ENCODE assay signal across 1 cellular context in the genomic region with DNA sequence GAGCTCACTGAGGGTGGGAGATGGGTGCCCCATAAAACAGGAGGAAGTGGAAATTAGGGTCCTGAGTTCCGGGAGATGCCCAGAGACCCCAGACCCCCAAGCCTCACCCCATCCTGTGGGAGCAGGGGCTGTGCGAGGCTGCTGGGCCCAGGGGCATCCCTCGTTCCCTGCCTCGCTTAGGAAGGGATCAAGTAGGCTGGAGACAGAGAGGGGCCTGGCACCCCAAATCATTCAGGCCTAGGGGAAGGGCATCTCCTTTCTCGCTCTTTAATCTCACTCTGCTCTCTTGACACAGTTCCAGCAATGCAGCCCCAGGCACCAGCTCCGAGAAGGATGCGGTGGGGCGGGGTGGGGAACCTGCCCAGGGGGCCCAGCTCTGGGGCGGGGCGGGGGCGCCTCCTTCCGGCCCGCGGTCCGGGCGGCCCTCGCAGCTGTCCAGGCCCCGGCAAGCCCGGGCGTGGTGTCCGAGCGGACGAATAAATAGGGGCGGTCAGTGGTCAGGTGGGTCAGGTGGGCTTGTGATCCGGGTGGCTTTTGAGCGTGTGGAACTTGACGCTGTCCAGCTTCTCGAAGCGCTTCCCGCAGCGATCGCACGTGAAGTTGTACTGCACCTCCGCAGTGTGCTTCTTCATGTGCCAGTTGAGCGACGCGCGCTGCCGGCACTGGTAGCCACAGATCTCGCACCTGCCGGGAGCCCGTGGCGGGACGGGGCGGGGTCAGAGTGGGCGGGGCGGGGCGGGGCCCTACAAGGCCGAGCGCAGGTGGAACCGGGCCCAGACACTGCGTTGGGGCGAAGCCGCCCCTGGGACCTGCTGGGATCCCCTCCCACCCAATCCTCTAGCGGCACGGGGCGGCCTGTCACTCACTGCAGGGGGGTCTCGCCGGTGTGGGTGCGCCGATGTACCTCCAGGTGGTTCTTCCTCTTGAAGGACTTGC.
TF ChIP-seq lines count a peak whose summit lies in the region.

No MANE protein-coding gene starts in this region.

TF ChIP-seq in GM12878, 131 proteins besides CTCF, POLR2A, EP300 and RAD21:
- TF ChIP-seq CHD2 (IDR thresholded peaks at IDR 0.05; ENCODE audit: borderline replicate concordance, low read depth, low read length) (no peak), SMAD1 (IDR thresholded peaks at IDR 0.05; ENCODE audit: low read depth, partially characterized antibody) (no peak), ZZZ3 (IDR thresholded peaks at IDR 0.05; ENCODE audit: control insufficient read depth, insufficient read length, low read depth) (no peak), RB1 (IDR thresholded peaks at IDR 0.05; ENCODE audit: borderline replicate concordance) (no peak), GABPA (IDR thresholded peaks at IDR 0.05; ENCODE audit: low read depth) (no peak), MXI1 (IDR thresholded peaks at IDR 0.05; ENCODE audit: low read depth, low read length) (no peak), SPI1 (IDR thresholded peaks at IDR 0.05; ENCODE audit: borderline replicate concordance, insufficient read depth, low read depth, low read length) (no peak), FOXK2 (IDR thresholded peaks at IDR 0.05) (no peak), JUNB (IDR thresholded peaks at IDR 0.05) (no peak), ZNF217 (IDR thresholded peaks at IDR 0.05) (no peak), CBX5 (IDR thresholded peaks at IDR 0.05; ENCODE audit: low read depth) (no peak), JUND (IDR thresholded peaks at IDR 0.05; ENCODE audit: low read depth, low read length) (no peak)
- TF ChIP-seq, protein P1, sequence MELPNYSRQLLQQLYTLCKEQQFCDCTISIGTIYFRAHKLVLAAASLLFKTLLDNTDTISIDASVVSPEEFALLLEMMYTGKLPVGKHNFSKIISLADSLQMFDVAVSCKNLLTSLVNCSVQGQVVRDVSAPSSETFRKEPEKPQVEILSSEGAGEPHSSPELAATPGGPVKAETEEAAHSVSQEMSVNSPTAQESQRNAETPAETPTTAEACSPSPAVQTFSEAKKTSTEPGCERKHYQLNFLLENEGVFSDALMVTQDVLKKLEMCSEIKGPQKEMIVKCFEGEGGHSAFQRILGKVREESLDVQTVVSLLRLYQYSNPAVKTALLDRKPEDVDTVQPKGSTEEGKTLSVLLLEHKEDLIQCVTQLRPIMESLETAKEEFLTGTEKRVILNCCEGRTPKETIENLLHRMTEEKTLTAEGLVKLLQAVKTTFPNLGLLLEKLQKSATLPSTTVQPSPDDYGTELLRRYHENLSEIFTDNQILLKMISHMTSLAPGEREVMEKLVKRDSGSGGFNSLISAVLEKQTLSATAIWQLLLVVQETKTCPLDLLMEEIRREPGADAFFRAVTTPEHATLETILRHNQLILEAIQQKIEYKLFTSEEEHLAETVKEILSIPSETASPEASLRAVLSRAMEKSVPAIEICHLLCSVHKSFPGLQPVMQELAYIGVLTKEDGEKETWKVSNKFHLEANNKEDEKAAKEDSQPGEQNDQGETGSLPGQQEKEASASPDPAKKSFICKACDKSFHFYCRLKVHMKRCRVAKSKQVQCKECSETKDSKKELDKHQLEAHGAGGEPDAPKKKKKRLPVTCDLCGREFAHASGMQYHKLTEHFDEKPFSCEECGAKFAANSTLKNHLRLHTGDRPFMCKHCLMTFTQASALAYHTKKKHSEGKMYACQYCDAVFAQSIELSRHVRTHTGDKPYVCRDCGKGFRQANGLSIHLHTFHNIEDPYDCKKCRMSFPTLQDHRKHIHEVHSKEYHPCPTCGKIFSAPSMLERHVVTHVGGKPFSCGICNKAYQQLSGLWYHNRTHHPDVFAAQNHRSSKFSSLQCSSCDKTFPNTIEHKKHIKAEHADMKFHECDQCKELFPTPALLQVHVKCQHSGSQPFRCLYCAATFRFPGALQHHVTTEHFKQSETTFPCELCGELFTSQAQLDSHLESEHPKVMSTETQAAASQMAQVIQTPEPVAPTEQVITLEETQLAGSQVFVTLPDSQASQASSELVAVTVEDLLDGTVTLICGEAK (IDR thresholded peaks at IDR 0.05; ENCODE audit: borderline replicate concordance), result no peak
- TF ChIP-seq, protein P2, sequence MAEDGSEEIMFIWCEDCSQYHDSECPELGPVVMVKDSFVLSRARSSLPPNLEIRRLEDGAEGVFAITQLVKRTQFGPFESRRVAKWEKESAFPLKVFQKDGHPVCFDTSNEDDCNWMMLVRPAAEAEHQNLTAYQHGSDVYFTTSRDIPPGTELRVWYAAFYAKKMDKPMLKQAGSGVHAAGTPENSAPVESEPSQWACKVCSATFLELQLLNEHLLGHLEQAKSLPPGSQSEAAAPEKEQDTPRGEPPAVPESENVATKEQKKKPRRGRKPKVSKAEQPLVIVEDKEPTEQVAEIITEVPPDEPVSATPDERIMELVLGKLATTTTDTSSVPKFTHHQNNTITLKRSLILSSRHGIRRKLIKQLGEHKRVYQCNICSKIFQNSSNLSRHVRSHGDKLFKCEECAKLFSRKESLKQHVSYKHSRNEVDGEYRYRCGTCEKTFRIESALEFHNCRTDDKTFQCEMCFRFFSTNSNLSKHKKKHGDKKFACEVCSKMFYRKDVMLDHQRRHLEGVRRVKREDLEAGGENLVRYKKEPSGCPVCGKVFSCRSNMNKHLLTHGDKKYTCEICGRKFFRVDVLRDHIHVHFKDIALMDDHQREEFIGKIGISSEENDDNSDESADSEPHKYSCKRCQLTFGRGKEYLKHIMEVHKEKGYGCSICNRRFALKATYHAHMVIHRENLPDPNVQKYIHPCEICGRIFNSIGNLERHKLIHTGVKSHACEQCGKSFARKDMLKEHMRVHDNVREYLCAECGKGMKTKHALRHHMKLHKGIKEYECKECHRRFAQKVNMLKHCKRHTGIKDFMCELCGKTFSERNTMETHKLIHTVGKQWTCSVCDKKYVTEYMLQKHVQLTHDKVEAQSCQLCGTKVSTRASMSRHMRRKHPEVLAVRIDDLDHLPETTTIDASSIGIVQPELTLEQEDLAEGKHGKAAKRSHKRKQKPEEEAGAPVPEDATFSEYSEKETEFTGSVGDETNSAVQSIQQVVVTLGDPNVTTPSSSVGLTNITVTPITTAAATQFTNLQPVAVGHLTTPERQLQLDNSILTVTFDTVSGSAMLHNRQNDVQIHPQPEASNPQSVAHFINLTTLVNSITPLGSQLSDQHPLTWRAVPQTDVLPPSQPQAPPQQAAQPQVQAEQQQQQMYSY (CRISPR knock-in tag; IDR thresholded peaks at IDR 0.05), result no peak
- TF ChIP-seq, protein P3, sequence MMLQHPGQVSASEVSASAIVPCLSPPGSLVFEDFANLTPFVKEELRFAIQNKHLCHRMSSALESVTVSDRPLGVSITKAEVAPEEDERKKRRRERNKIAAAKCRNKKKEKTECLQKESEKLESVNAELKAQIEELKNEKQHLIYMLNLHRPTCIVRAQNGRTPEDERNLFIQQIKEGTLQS (IDR thresholded peaks at IDR 0.05; ENCODE audit: borderline replicate concordance, extremely low read depth, low read depth, low read length), result no peak
- TF ChIP-seq, protein P4, sequence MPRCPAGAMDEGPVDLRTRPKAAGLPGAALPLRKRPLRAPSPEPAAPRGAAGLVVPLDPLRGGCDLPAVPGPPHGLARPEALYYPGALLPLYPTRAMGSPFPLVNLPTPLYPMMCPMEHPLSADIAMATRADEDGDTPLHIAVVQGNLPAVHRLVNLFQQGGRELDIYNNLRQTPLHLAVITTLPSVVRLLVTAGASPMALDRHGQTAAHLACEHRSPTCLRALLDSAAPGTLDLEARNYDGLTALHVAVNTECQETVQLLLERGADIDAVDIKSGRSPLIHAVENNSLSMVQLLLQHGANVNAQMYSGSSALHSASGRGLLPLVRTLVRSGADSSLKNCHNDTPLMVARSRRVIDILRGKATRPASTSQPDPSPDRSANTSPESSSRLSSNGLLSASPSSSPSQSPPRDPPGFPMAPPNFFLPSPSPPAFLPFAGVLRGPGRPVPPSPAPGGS (IDR thresholded peaks at IDR 0.05; ENCODE audit: borderline replicate concordance, insufficient read depth, low read depth, low read length, poor library complexity, severe bottlenecking), result no peak
